23 cellular contexts compared by ENCODE assay signal in genomic region chr2:199136241-199136640, GRCh38.
"Had no signal": no experiment of that assay in that cellular context is flagged by ENCODE, and none has a peak within 500 bp of the region (broad histone marks: within the 10 kb centered on the region; RNA-seq: fewer than 3 reads in every experiment).

No MANE protein-coding gene starts in this region.

- DNase-seq: activated CD4-positive, alpha-beta T cell treated with anti-CD3 and anti-CD28 coated beads for 1 hour; activated CD4-positive, alpha-beta T cell treated with anti-CD3 and anti-CD28 coated beads, Interleukin-2, amount 50 U/mL, for 1 hour; activated CD8-positive, alpha-beta T cell treated with anti-CD3 and anti-CD28 coated beads, Interleukin-2, amount 10 ng/mL, durations not matched to agents 7 days and 5 days; activated gamma-delta T cell; activated naive CD4-positive, alpha-beta T cell treated with anti-CD3 and anti-CD28 coated beads, Interleukin-2, amount 50 U/mL, for 16 hours; activated naive CD8-positive, alpha-beta T cell treated with anti-CD3 and anti-CD28 coated beads, Interleukin-2, amount 50 U/mL, for 24 hours; effector memory CD8-positive, alpha-beta T cell; left ventricle myocardium superior; midbrain; natural killer cell; stimulated activated CD4-positive, alpha-beta T cell treated with anti-CD3 and anti-CD28 coated beads, Interleukin-2, amount 100 ng/mL, for 48 hours; stimulated activated naive CD4-positive, alpha-beta T cell; T-helper 2 cell; upper lobe of left lung had no signal

- H3K9me3 ChIP-seq: breast epithelium, thoracic aorta, upper lobe of left lung had no signal

- H3K36me3 Mint-ChIP-seq: natural killer cell had no signal

- H3K9me3 Mint-ChIP-seq: activated naive CD8-positive, alpha-beta T cell treated with anti-CD3 and anti-CD28 coated beads, Interleukin-2, amount 50 U/mL, for 24 hours; activated T-helper 1 cell treated with anti-CD3 and anti-CD28 coated beads, Interleukin-12 subunit alpha, Interleukin-12 subunit beta, Interleukin-2, Interleukin-4 antibody, amounts not matched to agents 30 ng/mL and 10 ng/mL and 1 ng/mL, durations not matched to agents 14 hours and 24 hours and 36 hours; effector memory CD8-positive, alpha-beta T cell had no signal

- H3K4me1 Mint-ChIP-seq: activated naive CD8-positive, alpha-beta T cell treated with anti-CD3 and anti-CD28 coated beads, Interleukin-2, amount 50 U/mL, for 24 hours; central memory CD8-positive, alpha-beta T cell; natural killer cell had no signal

- FAIRE-seq: colon, endothelial cell of umbilical vein, TTC549 had no signal

- ATAC-seq: activated CD8-positive, alpha-beta T cell treated with anti-CD3 and anti-CD28 coated beads, Interleukin-2, amount 10 ng/mL, durations not matched to agents 7 days and 5 days; activated naive CD8-positive, alpha-beta T cell treated with anti-CD3 and anti-CD28 coated beads, Interleukin-2, amount 50 U/mL, for 24 hours; effector memory CD8-positive, alpha-beta T cell; esophagus mucosa; left ventricle myocardium superior; natural killer cell had no signal

- H3K4me1 ChIP-seq: breast epithelium, upper lobe of left lung had no signal

- H3K27ac ChIP-seq: breast epithelium, dorsolateral prefrontal cortex, thoracic aorta, upper lobe of left lung had no signal

- H3K36me3 ChIP-seq: breast epithelium, thoracic aorta, upper lobe of left lung had no signal

- H3K4me3 ChIP-seq: breast epithelium, dorsolateral prefrontal cortex, thoracic aorta, upper lobe of left lung had no signal

- H3K4me3 Mint-ChIP-seq: activated CD8-positive, alpha-beta T cell treated with anti-CD3 and anti-CD28 coated beads, Interleukin-2, amount 10 ng/mL, durations not matched to agents 7 days and 5 days; activated naive CD8-positive, alpha-beta T cell treated with anti-CD3 and anti-CD28 coated beads, Interleukin-2, amount 50 U/mL, for 24 hours; activated T-helper 1 cell treated with anti-CD3 and anti-CD28 coated beads, Interleukin-12 subunit alpha, Interleukin-12 subunit beta, Interleukin-2, Interleukin-4 antibody, amounts not matched to agents 30 ng/mL and 10 ng/mL and 1 ng/mL, durations not matched to agents 14 hours and 24 hours and 36 hours; central memory CD8-positive, alpha-beta T cell; effector memory CD8-positive, alpha-beta T cell; natural killer cell had no signal

- H3K27me3 ChIP-seq: breast epithelium, dorsolateral prefrontal cortex, upper lobe of left lung had no signal

- H3K27ac Mint-ChIP-seq: activated CD8-positive, alpha-beta T cell treated with anti-CD3 and anti-CD28 coated beads, Interleukin-2, amount 10 ng/mL, durations not matched to agents 7 days and 5 days; activated naive CD8-positive, alpha-beta T cell treated with anti-CD3 and anti-CD28 coated beads, Interleukin-2, amount 50 U/mL, for 24 hours; activated T-helper 1 cell treated with anti-CD3 and anti-CD28 coated beads, Interleukin-12 subunit alpha, Interleukin-12 subunit beta, Interleukin-2, Interleukin-4 antibody, amounts not matched to agents 30 ng/mL and 10 ng/mL and 1 ng/mL, durations not matched to agents 14 hours and 24 hours and 36 hours; effector memory CD8-positive, alpha-beta T cell; natural killer cell had no signal

- H3K27me3 Mint-ChIP-seq: activated naive CD8-positive, alpha-beta T cell treated with anti-CD3 and anti-CD28 coated beads, Interleukin-2, amount 50 U/mL, for 24 hours; central memory CD8-positive, alpha-beta T cell; effector memory CD8-positive, alpha-beta T cell had no signal
